1 cellular context compared by ENCODE assay signal in the genomic region with DNA sequence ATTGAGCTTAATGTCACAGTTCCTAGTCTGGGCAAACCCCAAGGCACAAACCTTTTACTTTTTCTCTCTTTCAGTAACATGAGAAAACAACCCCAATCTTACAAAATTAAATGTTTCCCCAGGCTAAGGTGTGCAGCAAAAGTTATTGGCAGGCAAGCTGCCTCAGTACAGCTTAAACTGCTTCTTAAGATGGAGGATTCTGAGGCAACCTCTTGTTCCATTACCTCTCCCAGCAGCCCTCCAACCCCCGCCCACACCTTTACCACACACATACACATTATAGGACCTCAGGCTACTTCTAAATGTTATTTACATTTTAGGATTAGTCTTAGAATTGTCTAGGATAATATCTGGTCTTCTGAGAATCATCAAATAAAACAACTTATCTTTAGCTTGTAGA.
TF ChIP-seq lines count a peak whose summit lies in the region.

No MANE protein-coding gene starts in this region.

TF ChIP-seq in HepG2, 621 proteins besides CTCF, POLR2A, EP300 and RAD21 (continued from another document):
- no peak for TF ChIP-seq GATAD2A (CRISPR knock-in tag; IDR thresholded peaks at IDR 0.05)
- TF ChIP-seq ZNF383 (CRISPR knock-in tag; IDR thresholded peaks at IDR 0.05; ENCODE audit: borderline replicate concordance): no peak
- no peak for TF ChIP-seq IKZF4 (CRISPR knock-in tag; IDR thresholded peaks at IDR 0.05; ENCODE audit: borderline replicate concordance, low read depth, not compliant biosample characterization)
- TF ChIP-seq SP4 (CRISPR knock-in tag; IDR thresholded peaks at IDR 0.05): no peak
- no peak for TF ChIP-seq CBX2 (IDR thresholded peaks at IDR 0.05; ENCODE audit: low read depth, low read length)
- no peak for TF ChIP-seq CBX2 (CRISPR knock-in tag; IDR thresholded peaks at IDR 0.05; ENCODE audit: low read depth)
- TF ChIP-seq PHF5A (CRISPR knock-in tag; IDR thresholded peaks at IDR 0.05; ENCODE audit: low read depth, unreplicated experiment): no peak
- TF ChIP-seq, protein P1, sequence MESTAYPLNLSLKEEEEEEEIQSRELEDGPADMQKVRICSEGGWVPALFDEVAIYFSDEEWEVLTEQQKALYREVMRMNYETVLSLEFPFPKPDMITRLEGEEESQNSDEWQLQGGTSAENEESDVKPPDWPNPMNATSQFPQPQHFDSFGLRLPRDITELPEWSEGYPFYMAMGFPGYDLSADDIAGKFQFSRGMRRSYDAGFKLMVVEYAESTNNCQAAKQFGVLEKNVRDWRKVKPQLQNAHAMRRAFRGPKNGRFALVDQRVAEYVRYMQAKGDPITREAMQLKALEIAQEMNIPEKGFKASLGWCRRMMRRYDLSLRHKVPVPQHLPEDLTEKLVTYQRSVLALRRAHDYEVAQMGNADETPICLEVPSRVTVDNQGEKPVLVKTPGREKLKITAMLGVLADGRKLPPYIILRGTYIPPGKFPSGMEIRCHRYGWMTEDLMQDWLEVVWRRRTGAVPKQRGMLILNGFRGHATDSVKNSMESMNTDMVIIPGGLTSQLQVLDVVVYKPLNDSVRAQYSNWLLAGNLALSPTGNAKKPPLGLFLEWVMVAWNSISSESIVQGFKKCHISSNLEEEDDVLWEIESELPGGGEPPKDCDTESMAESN (CRISPR knock-in tag; conservative IDR thresholded peaks at IDR 0.05): no peak
- TF ChIP-seq, protein P2, sequence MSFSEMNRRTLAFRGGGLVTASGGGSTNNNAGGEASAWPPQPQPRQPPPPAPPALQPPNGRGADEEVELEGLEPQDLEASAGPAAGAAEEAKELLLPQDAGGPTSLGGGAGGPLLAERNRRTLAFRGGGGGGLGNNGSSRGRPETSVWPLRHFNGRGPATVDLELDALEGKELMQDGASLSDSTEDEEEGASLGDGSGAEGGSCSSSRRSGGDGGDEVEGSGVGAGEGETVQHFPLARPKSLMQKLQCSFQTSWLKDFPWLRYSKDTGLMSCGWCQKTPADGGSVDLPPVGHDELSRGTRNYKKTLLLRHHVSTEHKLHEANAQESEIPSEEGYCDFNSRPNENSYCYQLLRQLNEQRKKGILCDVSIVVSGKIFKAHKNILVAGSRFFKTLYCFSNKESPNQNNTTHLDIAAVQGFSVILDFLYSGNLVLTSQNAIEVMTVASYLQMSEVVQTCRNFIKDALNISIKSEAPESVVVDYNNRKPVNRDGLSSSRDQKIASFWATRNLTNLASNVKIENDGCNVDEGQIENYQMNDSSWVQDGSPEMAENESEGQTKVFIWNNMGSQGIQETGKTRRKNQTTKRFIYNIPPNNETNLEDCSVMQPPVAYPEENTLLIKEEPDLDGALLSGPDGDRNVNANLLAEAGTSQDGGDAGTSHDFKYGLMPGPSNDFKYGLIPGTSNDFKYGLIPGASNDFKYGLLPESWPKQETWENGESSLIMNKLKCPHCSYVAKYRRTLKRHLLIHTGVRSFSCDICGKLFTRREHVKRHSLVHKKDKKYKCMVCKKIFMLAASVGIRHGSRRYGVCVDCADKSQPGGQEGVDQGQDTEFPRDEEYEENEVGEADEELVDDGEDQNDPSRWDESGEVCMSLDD (CRISPR knock-in tag; IDR thresholded peaks at IDR 0.05; ENCODE audit: borderline replicate concordance): no peak
- no peak for TF ChIP-seq MED8 (CRISPR knock-in tag; IDR thresholded peaks at IDR 0.05; ENCODE audit: insufficient replicate concordance)
